Comparison of ENCODE assay signal across 1 cellular context in the genomic region with DNA sequence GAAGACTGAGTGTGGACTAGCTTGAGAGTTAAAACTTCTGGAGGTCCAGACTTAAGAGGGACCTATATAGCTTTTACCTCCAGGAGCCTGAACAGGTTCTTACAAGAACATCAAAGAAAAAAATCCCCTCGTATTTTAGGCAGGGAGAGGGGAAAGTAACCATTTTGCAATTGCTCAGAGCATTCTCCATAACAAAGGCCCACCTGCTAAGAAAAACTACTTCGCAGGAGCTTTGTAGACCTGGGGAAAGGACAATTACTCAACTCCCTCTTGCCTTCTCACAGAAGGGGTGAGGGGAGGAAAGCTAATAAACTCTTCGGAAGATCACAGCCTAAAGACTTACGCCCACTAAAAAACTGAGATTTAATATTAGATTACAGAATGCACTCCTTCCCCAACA.
TF ChIP-seq lines count a peak whose summit lies in the region.

No MANE protein-coding gene starts in this region.

TF ChIP-seq in H1, 55 proteins besides CTCF, POLR2A, EP300 and RAD21 (continued from another document):
- TF ChIP-seq MAFK (IDR thresholded peaks at IDR 0.05; ENCODE audit: low read depth, low read length), result no peak
- TF ChIP-seq KDM1A (IDR thresholded peaks at IDR 0.05; ENCODE audit: borderline replicate concordance, low read length), result peak; percentile 22; the same call in 1 of the 2 replicates
- no peak for TF ChIP-seq TAF7 (optimal IDR thresholded peaks at IDR 0.05; ENCODE audit: borderline replicate concordance, low read depth, low read length)
- no peak for TF ChIP-seq BACH1 (IDR thresholded peaks at IDR 0.05; ENCODE audit: low read length)
- TF ChIP-seq YY1 (IDR thresholded peaks at IDR 0.05; ENCODE audit: low read depth, low read length), result peak; percentile 65
